ENCODE assay signal across 33 cellular contexts in the genomic region with DNA sequence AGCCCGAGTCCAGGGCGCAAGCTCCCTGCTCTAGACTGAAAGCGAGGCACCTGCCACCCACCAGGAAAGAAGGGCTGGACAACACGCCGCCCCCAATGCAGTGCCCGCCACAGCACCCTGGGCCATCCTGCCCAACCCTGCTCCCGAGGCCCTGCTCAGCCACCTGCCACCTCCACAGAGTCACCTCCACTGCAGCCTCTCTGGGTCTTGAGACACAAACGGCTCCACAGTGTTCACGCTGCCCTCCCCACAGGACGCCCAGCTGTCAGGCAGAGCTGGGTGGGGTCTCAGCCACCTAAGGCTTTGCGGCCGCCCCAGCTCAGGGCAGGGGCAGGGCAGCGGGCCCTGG. TPM values are rescaled to one million over a fixed set of nuclear protein-coding genes. Genes with fewer than 3 reads are reported as not detected.
"Had no signal": no experiment of that assay in that cellular context is flagged by ENCODE, and none has a peak within 500 bp of the region (broad histone marks: within the 10 kb centered on the region; RNA-seq: fewer than 3 reads in every experiment).

No MANE protein-coding gene starts in this region.

- H3K36me3 Mint-ChIP-seq: activated naive CD8-positive, alpha-beta T cell had no signal

- ATAC-seq: activated CD8-positive, alpha-beta memory T cell treated with anti-CD3 and anti-CD28 coated beads, Interleukin-2, amount 10 ng/mL, durations not matched to agents 7 days and 5 days; activated naive CD8-positive, alpha-beta T cell treated with anti-CD3 and anti-CD28 coated beads, Interleukin-2, amount 50 U/mL, for 24 hours; K562 had no signal

- H3K27me3 Mint-ChIP-seq: activated CD4-positive, alpha-beta memory T cell treated with anti-CD3 and anti-CD28 coated beads, Interleukin-2, amount 10 ng/mL, durations not matched to agents 7 days and 5 days; activated CD8-positive, alpha-beta memory T cell treated with anti-CD3 and anti-CD28 coated beads, Interleukin-2, amount 10 ng/mL, durations not matched to agents 7 days and 5 days; activated naive CD4-positive, alpha-beta T cell treated with anti-CD3 and anti-CD28 coated beads, Interleukin-2, amount 10 ng/mL, durations not matched to agents 7 days and 5 days; activated naive CD8-positive, alpha-beta T cell; activated naive CD8-positive, alpha-beta T cell treated with anti-CD3 and anti-CD28 coated beads, Interleukin-2, amount 50 U/mL, for 24 hours; brain had no signal

- H3K4me3 Mint-ChIP-seq: activated CD4-positive, alpha-beta memory T cell treated with anti-CD3 and anti-CD28 coated beads, Interleukin-2, amount 10 ng/mL, durations not matched to agents 7 days and 5 days; activated CD8-positive, alpha-beta memory T cell treated with anti-CD3 and anti-CD28 coated beads, Interleukin-2, amount 10 ng/mL, durations not matched to agents 7 days and 5 days; activated naive CD4-positive, alpha-beta T cell treated with anti-CD3 and anti-CD28 coated beads, Interleukin-2, amount 10 ng/mL, durations not matched to agents 7 days and 5 days; activated naive CD8-positive, alpha-beta T cell; activated naive CD8-positive, alpha-beta T cell treated with anti-CD3 and anti-CD28 coated beads, Interleukin-2, amount 50 U/mL, for 24 hours had no signal

- H3K4me1 Mint-ChIP-seq: activated CD4-positive, alpha-beta memory T cell treated with anti-CD3 and anti-CD28 coated beads, Interleukin-2, amount 10 ng/mL, durations not matched to agents 7 days and 5 days; activated CD8-positive, alpha-beta memory T cell treated with anti-CD3 and anti-CD28 coated beads, Interleukin-2, amount 10 ng/mL, durations not matched to agents 7 days and 5 days had no signal

- H3K27me3 ChIP-seq: Peyer's patch had no signal

- DNase-seq: activated CD4-positive, alpha-beta memory T cell treated with anti-CD3 and anti-CD28 coated beads, Interleukin-2, amount 10 ng/mL, durations not matched to agents 7 days and 5 days; activated CD4-positive, alpha-beta T cell treated with anti-CD3 and anti-CD28 coated beads for 1 hour; activated CD4-positive, alpha-beta T cell treated with anti-CD3 and anti-CD28 coated beads for 48 hours; activated CD4-positive, CD25-positive, alpha-beta regulatory T cell; activated CD8-positive, alpha-beta memory T cell treated with anti-CD3 and anti-CD28 coated beads for 24 hours; activated CD8-positive, alpha-beta memory T cell treated with anti-CD3 and anti-CD28 coated beads, Interleukin-2, amount 10 ng/mL, durations not matched to agents 7 days and 5 days; activated CD8-positive, alpha-beta memory T cell treated with anti-CD3 and anti-CD28 coated beads, Interleukin-2, amount 50 U/mL, for 48 hours; activated effector memory CD4-positive, alpha-beta T cell treated with Interleukin-2 at 50 U/mL for 16 hours; activated naive CD4-positive, alpha-beta T cell treated with anti-CD3 and anti-CD28 coated beads, Interleukin-2, amount 10 ng/mL, durations not matched to agents 7 days and 5 days; activated naive CD8-positive, alpha-beta T cell treated with anti-CD3 and anti-CD28 coated beads, Interleukin-2, amount 50 U/mL, for 24 hours; activated T-cell treated with anti-CD3 and anti-CD28 coated beads, Interleukin-2, amount 50 U/mL, for 48 hours; anterior cingulate cortex; caudate nucleus; NCI-H1105; NCI-H1417 treated with DMSO at 0.1 percent for 48 hours; NCI-H187 treated with DMSO at 0.1 percent for 48 hours; NCI-H2081; NCI-H2171 treated with DMSO at 0.1 percent for 48 hours; NCI-H2227 treated with DMSO at 0.1 percent for 48 hours; NCI-H446 treated with DMSO at 0.1 percent for 48 hours; NCI-H524 treated with DMSO at 0.1 percent for 48 hours; Peyer's patch; Right ventricle myocardium superior; RPMI8226; SW 1271; T1000; WERI-Rb-1 had no signal

- H3K4me3 ChIP-seq: K562, Peyer's patch had no signal

- H3K9me3 ChIP-seq: Peyer's patch had no signal

- H3K9me3 Mint-ChIP-seq: activated CD4-positive, alpha-beta memory T cell treated with anti-CD3 and anti-CD28 coated beads, Interleukin-2, amount 10 ng/mL, durations not matched to agents 7 days and 5 days; activated naive CD4-positive, alpha-beta T cell treated with anti-CD3 and anti-CD28 coated beads, Interleukin-2, amount 10 ng/mL, durations not matched to agents 7 days and 5 days; activated naive CD8-positive, alpha-beta T cell treated with anti-CD3 and anti-CD28 coated beads, Interleukin-2, amount 50 U/mL, for 24 hours; brain had no signal

- H3K27ac Mint-ChIP-seq: activated CD4-positive, alpha-beta memory T cell treated with anti-CD3 and anti-CD28 coated beads, Interleukin-2, amount 10 ng/mL, durations not matched to agents 7 days and 5 days; activated CD8-positive, alpha-beta memory T cell treated with anti-CD3 and anti-CD28 coated beads, Interleukin-2, amount 10 ng/mL, durations not matched to agents 7 days and 5 days; activated naive CD4-positive, alpha-beta T cell treated with anti-CD3 and anti-CD28 coated beads, Interleukin-2, amount 10 ng/mL, durations not matched to agents 7 days and 5 days; activated naive CD8-positive, alpha-beta T cell; activated naive CD8-positive, alpha-beta T cell treated with anti-CD3 and anti-CD28 coated beads, Interleukin-2, amount 50 U/mL, for 24 hours; brain had no signal

- H3K27ac ChIP-seq: Peyer's patch, WERI-Rb-1 had no signal

- FAIRE-seq: bronchial epithelial cell, K562 had no signal

RNA-seq across cellular contexts. Expression of gene CCDC154, which starts 21.2 kb away (rescaled TPM):
- total RNA-seq: M059J had no signal

RNA-seq across cellular contexts. Expression of gene PTX4, which starts 23.2 kb away (rescaled TPM):
- total RNA-seq: activated CD4-positive, alpha-beta memory T cell treated with anti-CD3 and anti-CD28 coated beads, Interleukin-2, amount 10 ng/mL, durations not matched to agents 7 days and 5 days; activated CD8-positive, alpha-beta memory T cell treated with anti-CD3 and anti-CD28 coated beads, Interleukin-2, amount 10 ng/mL, durations not matched to agents 7 days and 5 days; M059J; Peyer's patch; T-helper 2 cell treated with Interferon-gamma antibody and Interleukin-4, amounts not matched to agents 100 ng/mL and 5 ng/mL, for 36 hours had no signal
- polyA plus RNA-seq: K562 had no signal

RNA-seq across cellular contexts. Expression of gene PERCC1, which starts 34.7 kb away (rescaled TPM):
- total RNA-seq: activated CD4-positive, alpha-beta memory T cell treated with anti-CD3 and anti-CD28 coated beads, Interleukin-2, amount 10 ng/mL, durations not matched to agents 7 days and 5 days; bronchial epithelial cell; K562; M059J; Peyer's patch; T-helper 2 cell treated with Interferon-gamma antibody and Interleukin-4, amounts not matched to agents 100 ng/mL and 5 ng/mL, for 36 hours had no signal
- polyA plus RNA-seq: K562 had no signal
